In genomic region chr10:60677541-60678129, GRCh38 we compare ENCODE assay signal across 24 cellular contexts.
DNase-seq lines count a peak whose midpoint lies in the region; ATAC-seq lines count a peak whose summit lies in the region.
"Had no signal": no experiment of that assay in that cellular context is flagged by ENCODE, and none has a peak within 500 bp of the region (broad histone marks: within the 10 kb centered on the region; RNA-seq: fewer than 3 reads in every experiment).

No MANE protein-coding gene starts in this region.

- no peak overlapping the region for H2BK120ac ChIP-seq in neuronal stem cell (ENCODE audit: low read depth, low read length)

- no peak overlapping the region for H2AFZ ChIP-seq in neuronal stem cell (ENCODE audit: low read length)

- H3K27ac ChIP-seq in neuronal stem cell (replicated peaks; ENCODE audit: low read length): no peak overlapping the region
- H3K27ac ChIP-seq: BLaER1 treated with 17β-estradiol and CSF1 and Interleukin-3, amounts not matched to agents 10 nM and 100 nM; body of pancreas; HL-60; prostate gland; skin epidermis had no signal

- H3K4me3 ChIP-seq in adipocyte (ENCODE audit: low read length) (no peak overlapping the region), neuronal stem cell (ENCODE audit: low read length in 2 of 2) (no peak overlapping the region)
- H3K4me3 ChIP-seq: BLaER1 treated with 17β-estradiol and CSF1 and Interleukin-3, amounts not matched to agents 10 nM and 100 nM; body of pancreas; prostate gland; skin epidermis had no signal

- POLR2A ChIA-PET in activated CD4-positive, alpha-beta memory T cell treated with anti-CD3 and anti-CD28 coated beads, Interleukin-2, amount 10 ng/mL, durations not matched to agents 7 days and 5 days (lab: Charles Lee): no interaction called here

- H3K9me3 Mint-ChIP-seq in activated CD4-positive, alpha-beta memory T cell treated with anti-CD3 and anti-CD28 coated beads, Interleukin-2, amount 10 ng/mL, durations not matched to agents 7 days and 5 days: peaks cover 9% of the 10 kb centered on the region
- H3K9me3 Mint-ChIP-seq: HFFc6 had no signal

- H3K27ac Mint-ChIP-seq in activated CD4-positive, alpha-beta memory T cell treated with anti-CD3 and anti-CD28 coated beads, Interleukin-2, amount 10 ng/mL, durations not matched to agents 7 days and 5 days: no peak overlapping the region
- H3K27ac Mint-ChIP-seq: HFFc6 had no signal

- no peak overlapping the region for H4K8ac ChIP-seq in neuronal stem cell (ENCODE audit: low read depth, low read length)

- no peak overlapping the region for H3K4me2 ChIP-seq in neuronal stem cell (ENCODE audit: insufficient read depth, low read length, poor library complexity, severe bottlenecking)
- H3K4me2 ChIP-seq: BLaER1 treated with 17β-estradiol and CSF1 and Interleukin-3, amounts not matched to agents 10 nM and 100 nM had no signal

- WGBS in neuronal stem cell (ENCODE audit: extremely low coverage in 2 of 2, insufficient read length in 2 of 2, insufficient replicate concordance in 1 of 2), 2 donors: no CpG with 5 or more reads among the region's 4 CpGs

- H2AK5ac ChIP-seq in neuronal stem cell (ENCODE audit: low read depth, low read length): no peak overlapping the region

- no peak overlapping the region for H3K4me3 Mint-ChIP-seq in activated CD4-positive, alpha-beta memory T cell treated with anti-CD3 and anti-CD28 coated beads, Interleukin-2, amount 10 ng/mL, durations not matched to agents 7 days and 5 days
- H3K4me3 Mint-ChIP-seq: HFFc6 had no signal

- H3K79me1 ChIP-seq in neuronal stem cell (ENCODE audit: low read depth, low read length): no peaks in the 10 kb centered on the region

- H3K9ac ChIP-seq in adipocyte (ENCODE audit: low read length) (no peak overlapping the region), neuronal stem cell (ENCODE audit: low read depth, low read length, poor library complexity) (no peak overlapping the region)
- H3K9ac ChIP-seq: BLaER1 treated with 17β-estradiol and CSF1 and Interleukin-3, amounts not matched to agents 10 nM and 100 nM had no signal

- peaks cover 6% of the 10 kb centered on the region for H3K27me3 ChIP-seq in adipocyte (replicated peaks; ENCODE audit: control insufficient read depth, insufficient read depth, low read length)
- H3K27me3 ChIP-seq in neuronal stem cell (ENCODE audit: control insufficient read depth in 3 of 3, insufficient read depth in 3 of 3, low read depth in 1 of 3, low read length in 3 of 3): no peaks in the 10 kb centered on the region
- H3K27me3 ChIP-seq: BLaER1 treated with 17β-estradiol and CSF1 and Interleukin-3, amounts not matched to agents 10 nM and 100 nM; body of pancreas had no signal

- no peak overlapping the region for H2BK12ac ChIP-seq in neuronal stem cell (ENCODE audit: low read length)

- DNase-seq in G401 (ENCODE audit: low spot score) (peak; percentile 23), adipocyte (ENCODE audit: low read depth) (peak; percentile 3), iris pigment epithelial cell (ENCODE audit: low read depth) (peak; percentile 37), neuronal stem cell (ENCODE audit: low spot score) (peak; percentile 0), SW480 (ENCODE audit: low spot score) (no peak)
- DNase-seq in stimulated activated naive CD4-positive, alpha-beta T cell (lab: John Stamatoyannopoulos, UW): no peak
- DNase-seq in activated CD4-positive, alpha-beta memory T cell treated with anti-CD3 and anti-CD28 coated beads, Interleukin-2, amount 10 ng/mL, durations not matched to agents 7 days and 5 days: no peak
- DNase-seq: activated CD4-positive, alpha-beta T cell treated with anti-CD3 and anti-CD28 coated beads for 4 hours; activated CD8-positive, alpha-beta memory T cell treated with anti-CD3 and anti-CD28 coated beads for 24 hours; activated gamma-delta T cell; DMS79; HFFc6; Kasumi-1; PC-3; stimulated activated CD4-positive, alpha-beta T cell treated with anti-CD3 and anti-CD28 coated beads, Interleukin-2, amount 100 ng/mL, for 24 hours; trophoblast cell had no signal

- H3K9me3 ChIP-seq in adipocyte (ENCODE audit: control insufficient read depth, low read length) (no peaks in the 10 kb centered on the region), neuronal stem cell (replicated peaks in 1 of 2; ENCODE audit: control insufficient read depth in 2 of 2, insufficient read depth in 1 of 2, low read depth in 1 of 2, low read length in 2 of 2) (peaks cover 0 to 2% of the 10 kb centered on the region in 2 donors)
- H3K9me3 ChIP-seq: body of pancreas, prostate gland had no signal

- H3K23ac ChIP-seq in neuronal stem cell (ENCODE audit: low read depth, low read length, poor library complexity): no peak overlapping the region

- in situ Hi-C loops in G401 (cut with HindIII; ENCODE audit: low sequenced_read_pairs): no loop called here

- H2BK15ac ChIP-seq in neuronal stem cell (ENCODE audit: low read length): no peak overlapping the region

- H3K4me1 ChIP-seq in adipocyte (ENCODE audit: control insufficient read depth, insufficient read depth, low read length): peaks cover 5% of the 10 kb centered on the region
- peaks cover 0 to 2% of the 10 kb centered on the region in 2 donors for H3K4me1 ChIP-seq in neuronal stem cell (ENCODE audit: control insufficient read depth in 2 of 2, insufficient read depth in 1 of 2, low read depth in 1 of 2, low read length in 2 of 2)
- H3K4me1 ChIP-seq: BLaER1 treated with 17β-estradiol and CSF1 and Interleukin-3, amounts not matched to agents 10 nM and 100 nM; prostate gland had no signal

- H3K27me3 Mint-ChIP-seq in activated CD4-positive, alpha-beta memory T cell treated with anti-CD3 and anti-CD28 coated beads, Interleukin-2, amount 10 ng/mL, durations not matched to agents 7 days and 5 days: no peaks in the 10 kb centered on the region

- CTCF ChIA-PET in activated CD4-positive, alpha-beta memory T cell treated with anti-CD3 and anti-CD28 coated beads, Interleukin-2, amount 10 ng/mL, durations not matched to agents 7 days and 5 days (lab: Charles Lee): interaction anchor here (1.0 kb wide), 1 partner anchor 31 kb away, joined by 3 read pairs; no protein-coding TSS in a partner anchor

- H3K36me3 Mint-ChIP-seq in activated CD4-positive, alpha-beta memory T cell treated with anti-CD3 and anti-CD28 coated beads, Interleukin-2, amount 10 ng/mL, durations not matched to agents 7 days and 5 days (ENCODE audit: low read depth): peaks cover 6% of the 10 kb centered on the region

- H3K4me1 Mint-ChIP-seq in activated CD4-positive, alpha-beta memory T cell treated with anti-CD3 and anti-CD28 coated beads, Interleukin-2, amount 10 ng/mL, durations not matched to agents 7 days and 5 days: no peaks in the 10 kb centered on the region

- H3K36me3 ChIP-seq in adipocyte (ENCODE audit: control insufficient read depth, insufficient read depth, low read length, severe bottlenecking) (no peaks in the 10 kb centered on the region), neuronal stem cell (replicated peaks in 1 of 2; ENCODE audit: control insufficient read depth in 2 of 2, insufficient read depth in 2 of 2, low read length in 2 of 2) (no peaks in the 10 kb centered on the region)
- H3K36me3 ChIP-seq: BLaER1 treated with 17β-estradiol and CSF1 and Interleukin-3, amounts not matched to agents 10 nM and 100 nM; prostate gland had no signal

- H3K14ac ChIP-seq in neuronal stem cell (ENCODE audit: low read length): no peak overlapping the region

- ATAC-seq in HG02623 (IDR thresholded peaks at IDR 0.05; ENCODE audit: unreplicated experiment): no peak
- ATAC-seq: body of pancreas, HepG2, PC-3, Right ventricle myocardium inferior had no signal

- no peak overlapping the region for H3K4ac ChIP-seq in neuronal stem cell (ENCODE audit: low read length)

- H4K91ac ChIP-seq in neuronal stem cell (ENCODE audit: low read depth, low read length, poor library complexity): no peak overlapping the region

- no peak overlapping the region for H2BK5ac ChIP-seq in neuronal stem cell (ENCODE audit: low read length)

- no peak overlapping the region for H3K18ac ChIP-seq in neuronal stem cell (ENCODE audit: low read length)

Comparison
In these comparisons a context has a peak if more than half of its experiments do, and no peak if none do; other contexts are left out.
1. DNase-seq: peak in G401 (single experiment), adipocyte (single experiment), iris pigment epithelial cell (single experiment) and neuronal stem cell (single experiment); none in stimulated activated naive CD4-positive, alpha-beta T cell (0 of 6), activated CD4-positive, alpha-beta memory T cell treated with anti-CD3 and anti-CD28 coated beads, Interleukin-2, amount 10 ng/mL, durations not matched to agents 7 days and 5 days (single experiment) and SW480 (single experiment).